ENCODE assay signal across 9 cellular contexts in the genomic region with DNA sequence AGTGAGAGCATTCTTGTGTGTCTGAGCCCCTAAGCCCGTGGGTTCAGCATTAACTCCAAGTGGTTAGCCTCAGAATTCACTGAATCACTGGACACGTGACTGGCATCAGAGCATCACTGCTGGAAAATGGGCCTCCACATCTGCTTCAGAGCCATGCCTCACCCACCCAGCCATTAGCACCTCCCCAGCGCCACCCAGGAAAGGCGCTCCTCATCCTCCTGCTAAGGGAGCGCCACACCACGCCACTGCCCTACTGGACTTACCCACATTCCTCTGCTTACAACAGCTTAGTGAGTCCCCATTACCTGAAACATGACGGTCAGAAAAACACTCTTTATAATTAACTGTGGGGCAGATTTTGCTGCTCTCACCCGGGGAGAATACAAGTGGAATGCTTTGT.
"Had no signal": no experiment of that assay in that cellular context is flagged by ENCODE, and none has a peak within 500 bp of the region (broad histone marks: within the 10 kb centered on the region; RNA-seq: fewer than 3 reads in every experiment).

No MANE protein-coding gene starts in this region.

- ATAC-seq: GM23338, HCT116 had no signal

- H3K4me3 ChIP-seq: GM23248, GM23338, HAP-1 had no signal

- H3K4me1 ChIP-seq: HAP-1 had no signal

- H3K9me3 ChIP-seq: HAP-1 had no signal

- H3K27ac ChIP-seq: GM23248 had no signal

- H3K36me3 ChIP-seq: HAP-1 had no signal

- H3K4me2 ChIP-seq: GM23338 had no signal

- H3K9ac ChIP-seq: GM23248 had no signal

- H3K4me3 Mint-ChIP-seq: GM23338, H9, HFFc6 had no signal

- DNase-seq: GM23248, GOT3, H7, H9, HCEC 1CT, HFFc6 had no signal

- H3K27ac Mint-ChIP-seq: GM23338, H9, HFFc6 had no signal
